ENCODE assay signal across 8 cellular contexts in genomic region chr9:19232830-19233194, GRCh38.
DNase-seq lines count a peak whose midpoint lies in the region; ATAC-seq lines count a peak whose summit lies in the region.

No MANE protein-coding gene starts in this region.

- H3K4me3 ChIP-seq in iPS-20b (ENCODE audit: low read length), result peak overlapping the region; percentile 95

- no peaks in the 10 kb centered on the region for H3K9me3 ChIP-seq in iPS-20b (ENCODE audit: insufficient read depth, low read depth, low read length)

- DNase-seq in AG20443 (ENCODE audit: low spot score), result peak; percentile 27
- DNase-seq in RPMI8226, result peak; percentile 68
- DNase-seq in globus pallidus (ENCODE audit: low spot score), result no peak
- DNase-seq in NCI-H524 treated with DMSO at 0.1 percent for 48 hours (lab: John Stamatoyannopoulos, UW), result no peak

- no peaks in the 10 kb centered on the region for H3K27me3 ChIP-seq in iPS-20b (ENCODE audit: insufficient read depth, low read length)

- H3K9ac ChIP-seq in iPS-20b (ENCODE audit: low read depth, low read length), result no peak overlapping the region; the same call in 1 of the 2 replicates

- no peak overlapping the region for H3K27ac ChIP-seq in iPS-20b (ENCODE audit: low read length)

- H3K36me3 ChIP-seq in iPS-20b (ENCODE audit: insufficient read depth, low read depth, low read length), result no peaks in the 10 kb centered on the region

- peak; percentile 37 for ATAC-seq in GM21526 (IDR thresholded peaks at IDR 0.05; ENCODE audit: low FRiP score, unreplicated experiment)
- ATAC-seq in GM21825 (IDR thresholded peaks at IDR 0.05; ENCODE audit: unreplicated experiment), result no peak
- ATAC-seq in HG03280 (IDR thresholded peaks at IDR 0.05; ENCODE audit: unreplicated experiment), result no peak

- H3K4me1 ChIP-seq in iPS-20b (ENCODE audit: insufficient read depth, low read length), result peaks cover 22% of the 10 kb centered on the region

Comparison
In these comparisons a context has a peak if more than half of its experiments do, and no peak if none do; other contexts are left out.
1. DNase-seq: peak in AG20443 (single experiment) and RPMI8226 (single experiment); none in globus pallidus (single experiment) and NCI-H524 treated with DMSO at 0.1 percent for 48 hours (single experiment).